Comparison of ENCODE assay signal across 1 cellular context in genomic region chr14:99560946-99561683, GRCh38.
TF ChIP-seq lines count a peak whose summit lies in the region.

No MANE protein-coding gene starts in this region.

TF ChIP-seq in H1, 55 proteins besides CTCF, POLR2A, EP300 and RAD21:
- no peak for TF ChIP-seq TAF1 (IDR thresholded peaks at IDR 0.05; ENCODE audit: low read depth, low read length)
- no peak for TF ChIP-seq EGR1 (IDR thresholded peaks at IDR 0.05; ENCODE audit: borderline replicate concordance, low read depth, low read length)
